In the genomic region with DNA sequence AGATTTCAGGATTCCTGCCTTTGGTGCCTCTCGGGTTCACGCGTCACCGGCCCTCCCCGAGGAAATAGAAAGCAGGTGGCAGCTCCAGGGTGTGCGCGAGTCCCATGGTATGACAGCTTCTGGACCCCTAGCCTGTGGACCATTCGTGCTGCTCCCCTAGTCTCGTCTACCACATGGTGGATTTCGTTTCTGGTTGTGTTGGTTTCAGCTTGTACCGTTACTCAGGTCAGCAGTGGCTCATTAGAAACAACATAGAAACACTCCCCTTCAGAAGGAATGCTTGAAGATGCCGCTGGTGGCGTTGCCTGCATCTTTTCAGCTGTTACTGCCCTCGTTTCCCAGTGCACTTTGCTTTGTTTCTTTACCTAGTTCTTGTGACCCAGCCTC, we compare ENCODE assay signal across 8 cellular contexts. TPM values are rescaled to one million over a fixed set of nuclear protein-coding genes. Genes with fewer than 3 reads are reported as not detected.
DNase-seq lines count a peak whose midpoint lies in the region; ATAC-seq lines count a peak whose summit lies in the region.

No MANE protein-coding gene starts in this region.

- H3K9me3 ChIP-seq in BLaER1 (no peaks in the 10 kb centered on the region), NT2/D1 (ENCODE audit: insufficient read depth, low read length) (no peaks in the 10 kb centered on the region)

- H3K4me1 ChIP-seq in BLaER1: peaks cover 25% of the 10 kb centered on the region
- peaks cover 2% of the 10 kb centered on the region for H3K4me1 ChIP-seq in NT2/D1 (ENCODE audit: insufficient read depth, insufficient read length)

- H3K4me3 ChIP-seq in BLaER1 (peak overlapping the region; percentile 90), NT2/D1 (ENCODE audit: insufficient read length, low read depth) (peak overlapping the region; percentile 95)

- peak overlapping the region; percentile 98 for H3K9ac ChIP-seq in BLaER1
- peak overlapping the region; percentile 100 for H3K9ac ChIP-seq in NT2/D1 (ENCODE audit: insufficient read length, low read depth)

- intact Hi-C loops in left colon (cut with DNase I, micrococcal nuclease): no loop called here

- H3K27ac ChIP-seq in BLaER1: peak overlapping the region; percentile 98
- peak overlapping the region; percentile 75 for H3K27ac ChIP-seq in caudate nucleus (ENCODE audit: low read depth, low read length)

- no peaks in the 10 kb centered on the region for H3K9me3 Mint-ChIP-seq in stimulated activated naive CD8-positive, alpha-beta T cell treated with anti-CD3 and anti-CD28 coated beads, Interleukin-15, amount 100 ng/mL, for 72 hours

- no peaks in the 10 kb centered on the region for H3K27me3 ChIP-seq in BLaER1
- H3K27me3 ChIP-seq in NT2/D1 (ENCODE audit: insufficient read depth, insufficient read length): no peaks in the 10 kb centered on the region

- peak; percentile 15 for ATAC-seq in GM18520 (IDR thresholded peaks at IDR 0.05; ENCODE audit: unreplicated experiment)
- peak; percentile 47 for ATAC-seq in HG02970 (IDR thresholded peaks at IDR 0.05; ENCODE audit: low FRiP score, unreplicated experiment)
- ATAC-seq in left colon: peak; percentile 51
- peak; percentile 75 for ATAC-seq in stimulated activated naive CD8-positive, alpha-beta T cell treated with anti-CD3 and anti-CD28 coated beads, Interleukin-15, amount 100 ng/mL, for 72 hours

- H3K4me2 ChIP-seq in BLaER1: peak overlapping the region; percentile 85

- H3K4me3 Mint-ChIP-seq in stimulated activated naive CD8-positive, alpha-beta T cell treated with anti-CD3 and anti-CD28 coated beads, Interleukin-15, amount 100 ng/mL, for 72 hours: peak overlapping the region; percentile 99 to 100

- H3K27me3 Mint-ChIP-seq in stimulated activated naive CD8-positive, alpha-beta T cell treated with anti-CD3 and anti-CD28 coated beads, Interleukin-15, amount 100 ng/mL, for 72 hours: no peaks in the 10 kb centered on the region

- DNase-seq in NT2/D1 (ENCODE audit: low read depth, low spot score): peak; percentile 22
- DNase-seq in caudate nucleus (lab: John Stamatoyannopoulos, UW): peak in 15 of 61 donors; percentile 8 to 57 (median 28)
- peak; percentile 33 to 34 for DNase-seq in left colon
- DNase-seq in stimulated activated naive CD8-positive, alpha-beta T cell treated with anti-CD3 and anti-CD28 coated beads, Interleukin-15, amount 100 ng/mL, for 72 hours: no peak
- no peak for DNase-seq in NCI-H1694 treated with DMSO at 0.1 percent for 48 hours (lab: John Stamatoyannopoulos, UW)

- H3K36me3 ChIP-seq in BLaER1 (peaks cover 24% of the 10 kb centered on the region), NT2/D1 (ENCODE audit: insufficient read depth, insufficient read length, low read length) (peaks cover 21% of the 10 kb centered on the region)

- peaks cover 27% of the 10 kb centered on the region for H3K4me1 Mint-ChIP-seq in stimulated activated naive CD8-positive, alpha-beta T cell treated with anti-CD3 and anti-CD28 coated beads, Interleukin-15, amount 100 ng/mL, for 72 hours

- H3K27ac Mint-ChIP-seq in stimulated activated naive CD8-positive, alpha-beta T cell treated with anti-CD3 and anti-CD28 coated beads, Interleukin-15, amount 100 ng/mL, for 72 hours: peak overlapping the region; percentile 99 to 100

- peaks cover 48% of the 10 kb centered on the region for H4K20me1 ChIP-seq in BLaER1

RNA-seq across cellular contexts. Expression of a gene that starts 0.7 kb away (rescaled TPM):
- total RNA-seq in left colon: 10 to 100 TPM; 69.6 to 85.7 TPM

RNA-seq across cellular contexts. Expression of a gene that starts 47.6 kb away (rescaled TPM):
- 10 to 100 TPM; 74.3 to 78.7 TPM for total RNA-seq in left colon

Comparison
In these comparisons a context has a peak if more than half of its experiments do, and no peak if none do; other contexts are left out.
1. ATAC-seq: peak in every context shown above with its lines; median percentile 75 in stimulated activated naive CD8-positive, alpha-beta T cell treated with anti-CD3 and anti-CD28 coated beads, Interleukin-15, amount 100 ng/mL, for 72 hours; 51 in left colon; 47 in HG02970; 15 in GM18520.
2. DNase-seq: peak in NT2/D1 (single experiment) and left colon (2 of 2); none in stimulated activated naive CD8-positive, alpha-beta T cell treated with anti-CD3 and anti-CD28 coated beads, Interleukin-15, amount 100 ng/mL, for 72 hours (0 of 2) and NCI-H1694 treated with DMSO at 0.1 percent for 48 hours (single experiment).